Comparison of ENCODE assay signal across 2 cellular contexts in genomic region chr21:45080232-45080631, GRCh38.
TF ChIP-seq lines count a peak whose summit lies in the region.

No MANE protein-coding gene starts in this region.

TF ChIP-seq in SK-N-SH treated with all-trans-retinoic acid at 6 μM for 48 hours, 23 proteins besides CTCF, POLR2A, EP300 and RAD21 (continued from another document):
- TF ChIP-seq PATZ1 (CRISPR knock-in tag; IDR thresholded peaks at IDR 0.05; ENCODE audit: borderline replicate concordance) = no peak
- no peak for TF ChIP-seq CREB5 (CRISPR knock-in tag; IDR thresholded peaks at IDR 0.05; ENCODE audit: low read depth)
- TF ChIP-seq ZNF8 (CRISPR knock-in tag; IDR thresholded peaks at IDR 0.05) = no peak
- no peak for TF ChIP-seq ZFP3 (CRISPR knock-in tag; IDR thresholded peaks at IDR 0.05)
- no peak for TF ChIP-seq ZNF70 (CRISPR knock-in tag; IDR thresholded peaks at IDR 0.05)
- no peak for TF ChIP-seq GLIS3 (CRISPR knock-in tag; IDR thresholded peaks at IDR 0.05)
- TF ChIP-seq, protein P1, sequence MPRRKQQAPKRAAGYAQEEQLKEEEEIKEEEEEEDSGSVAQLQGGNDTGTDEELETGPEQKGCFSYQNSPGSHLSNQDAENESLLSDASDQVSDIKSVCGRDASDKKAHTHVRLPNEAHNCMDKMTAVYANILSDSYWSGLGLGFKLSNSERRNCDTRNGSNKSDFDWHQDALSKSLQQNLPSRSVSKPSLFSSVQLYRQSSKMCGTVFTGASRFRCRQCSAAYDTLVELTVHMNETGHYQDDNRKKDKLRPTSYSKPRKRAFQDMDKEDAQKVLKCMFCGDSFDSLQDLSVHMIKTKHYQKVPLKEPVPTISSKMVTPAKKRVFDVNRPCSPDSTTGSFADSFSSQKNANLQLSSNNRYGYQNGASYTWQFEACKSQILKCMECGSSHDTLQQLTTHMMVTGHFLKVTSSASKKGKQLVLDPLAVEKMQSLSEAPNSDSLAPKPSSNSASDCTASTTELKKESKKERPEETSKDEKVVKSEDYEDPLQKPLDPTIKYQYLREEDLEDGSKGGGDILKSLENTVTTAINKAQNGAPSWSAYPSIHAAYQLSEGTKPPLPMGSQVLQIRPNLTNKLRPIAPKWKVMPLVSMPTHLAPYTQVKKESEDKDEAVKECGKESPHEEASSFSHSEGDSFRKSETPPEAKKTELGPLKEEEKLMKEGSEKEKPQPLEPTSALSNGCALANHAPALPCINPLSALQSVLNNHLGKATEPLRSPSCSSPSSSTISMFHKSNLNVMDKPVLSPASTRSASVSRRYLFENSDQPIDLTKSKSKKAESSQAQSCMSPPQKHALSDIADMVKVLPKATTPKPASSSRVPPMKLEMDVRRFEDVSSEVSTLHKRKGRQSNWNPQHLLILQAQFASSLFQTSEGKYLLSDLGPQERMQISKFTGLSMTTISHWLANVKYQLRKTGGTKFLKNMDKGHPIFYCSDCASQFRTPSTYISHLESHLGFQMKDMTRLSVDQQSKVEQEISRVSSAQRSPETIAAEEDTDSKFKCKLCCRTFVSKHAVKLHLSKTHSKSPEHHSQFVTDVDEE (CRISPR knock-in tag; IDR thresholded peaks at IDR 0.05) = no peak
- TF ChIP-seq, protein P2, sequence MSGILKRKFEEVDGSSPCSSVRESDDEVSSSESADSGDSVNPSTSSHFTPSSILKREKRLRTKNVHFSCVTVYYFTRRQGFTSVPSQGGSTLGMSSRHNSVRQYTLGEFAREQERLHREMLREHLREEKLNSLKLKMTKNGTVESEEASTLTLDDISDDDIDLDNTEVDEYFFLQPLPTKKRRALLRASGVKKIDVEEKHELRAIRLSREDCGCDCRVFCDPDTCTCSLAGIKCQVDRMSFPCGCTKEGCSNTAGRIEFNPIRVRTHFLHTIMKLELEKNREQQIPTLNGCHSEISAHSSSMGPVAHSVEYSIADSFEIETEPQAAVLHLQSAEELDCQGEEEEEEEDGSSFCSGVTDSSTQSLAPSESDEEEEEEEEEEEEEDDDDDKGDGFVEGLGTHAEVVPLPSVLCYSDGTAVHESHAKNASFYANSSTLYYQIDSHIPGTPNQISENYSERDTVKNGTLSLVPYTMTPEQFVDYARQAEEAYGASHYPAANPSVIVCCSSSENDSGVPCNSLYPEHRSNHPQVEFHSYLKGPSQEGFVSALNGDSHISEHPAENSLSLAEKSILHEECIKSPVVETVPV (CRISPR knock-in tag; IDR thresholded peaks at IDR 0.05) = no peak
- no peak for TF ChIP-seq ESRRG (CRISPR knock-in tag; IDR thresholded peaks at IDR 0.05)
- TF ChIP-seq ZFP30 (CRISPR knock-in tag; IDR thresholded peaks at IDR 0.05) = no peak
- TF ChIP-seq PPARA (CRISPR knock-in tag; IDR thresholded peaks at IDR 0.05; ENCODE audit: borderline replicate concordance) = no peak
- no peak for TF ChIP-seq SNAI2 (CRISPR knock-in tag; IDR thresholded peaks at IDR 0.05)
- TF ChIP-seq BACH2 (CRISPR knock-in tag; IDR thresholded peaks at IDR 0.05; ENCODE audit: borderline replicate concordance) = no peak
- no peak for TF ChIP-seq ARNTL (CRISPR knock-in tag; IDR thresholded peaks at IDR 0.05; ENCODE audit: borderline replicate concordance, low read depth)

TF ChIP-seq in SK-N-SH, 30 proteins besides CTCF, POLR2A, EP300 and RAD21:
- no peak for TF ChIP-seq REST (IDR thresholded peaks at IDR 0.05; ENCODE audit: low read depth, low read length)
- TF ChIP-seq, protein P3, sequence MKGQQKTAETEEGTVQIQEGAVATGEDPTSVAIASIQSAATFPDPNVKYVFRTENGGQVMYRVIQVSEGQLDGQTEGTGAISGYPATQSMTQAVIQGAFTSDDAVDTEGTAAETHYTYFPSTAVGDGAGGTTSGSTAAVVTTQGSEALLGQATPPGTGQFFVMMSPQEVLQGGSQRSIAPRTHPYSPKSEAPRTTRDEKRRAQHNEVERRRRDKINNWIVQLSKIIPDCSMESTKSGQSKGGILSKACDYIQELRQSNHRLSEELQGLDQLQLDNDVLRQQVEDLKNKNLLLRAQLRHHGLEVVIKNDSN (IDR thresholded peaks at IDR 0.05; ENCODE audit: borderline replicate concordance, low read depth) = no peak
TF ChIP-seq in SK-N-SH: peak in this region for 0.
